11 cellular contexts compared by ENCODE assay signal in genomic region chr2:226873051-226873620, GRCh38. TPM values are rescaled to one million over a fixed set of nuclear protein-coding genes. Genes with fewer than 3 reads are reported as not detected.
DNase-seq lines count a peak whose midpoint lies in the region; ATAC-seq and TF ChIP-seq lines count a peak whose summit lies in the region.
"Had no signal": no experiment of that assay in that cellular context is flagged by ENCODE, and none has a peak within 500 bp of the region (broad histone marks: within the 10 kb centered on the region; RNA-seq: fewer than 3 reads in every experiment).

No MANE protein-coding gene starts in this region.

- 63 to 88% methylated on average over 2 of the region's 2 CpGs for WGBS in sigmoid colon, 2 donors

- no peaks in the 10 kb centered on the region for H3K36me3 ChIP-seq in right atrium auricular region
- peaks cover 0 to 10% (median 0%) of the 10 kb centered on the region in 4 donors for H3K36me3 ChIP-seq in sigmoid colon

- peak; percentile 56 for ATAC-seq in HG02973 (IDR thresholded peaks at IDR 0.05; ENCODE audit: unreplicated experiment)
- ATAC-seq in stimulated activated effector memory CD8-positive, alpha-beta T cell treated with anti-CD3 and anti-CD28 coated beads, Interleukin-12 subunit alpha, Interleukin-12 subunit beta, amount 100 ng/mL, for 72 hours: peak; percentile 72
- ATAC-seq: HCT116, SK-N-SH treated with all-trans-retinoic acid at 6 μM for 48 hours had no signal

- H3K36me3 Mint-ChIP-seq in stimulated activated effector memory CD8-positive, alpha-beta T cell treated with anti-CD3 and anti-CD28 coated beads, Interleukin-12 subunit alpha, Interleukin-12 subunit beta, amount 100 ng/mL, for 72 hours: peaks cover 13% of the 10 kb centered on the region

- H3K27ac ChIP-seq in right atrium auricular region (no peak overlapping the region), sigmoid colon (no peak overlapping the region)

- H3K4me3 ChIP-seq in right atrium auricular region (no peak overlapping the region), sigmoid colon (no peak overlapping the region)

- no peaks in the 10 kb centered on the region for H3K9me3 Mint-ChIP-seq in stimulated activated effector memory CD8-positive, alpha-beta T cell treated with anti-CD3 and anti-CD28 coated beads, Interleukin-12 subunit alpha, Interleukin-12 subunit beta, amount 100 ng/mL, for 72 hours
- H3K9me3 Mint-ChIP-seq: natural killer cell had no signal

- DNase-seq in activated T-cell treated with anti-CD3 and anti-CD28 coated beads for 24 hours (ENCODE audit: low read depth): peak; percentile 3
- DNase-seq in activated T-cell treated with anti-CD3 and anti-CD28 coated beads, Interleukin-2, amount 50 U/mL, for 1 hour: no peak
- DNase-seq in SW480 (ENCODE audit: low spot score): peak; percentile 4
- no peak for DNase-seq in stimulated activated effector memory CD8-positive, alpha-beta T cell treated with anti-CD3 and anti-CD28 coated beads, Interleukin-12 subunit alpha, Interleukin-12 subunit beta, amount 100 ng/mL, for 72 hours (ENCODE audit: low spot score in 2 of 2)
- no peak for DNase-seq in D341Med (ENCODE audit: low spot score)
- no peak for DNase-seq in right atrium auricular region (ENCODE audit: low spot score)
- no peak for DNase-seq in sigmoid colon
- DNase-seq: natural killer cell had no signal

- TF ChIP-seq CTCF in right atrium auricular region (IDR thresholded peaks at IDR 0.05) (no peak), sigmoid colon (IDR thresholded peaks at IDR 0.05) (no peak)

- no peak for TF ChIP-seq POLR2A in sigmoid colon (IDR thresholded peaks at IDR 0.05)

- no peak overlapping the region for H3K4me3 Mint-ChIP-seq in stimulated activated effector memory CD8-positive, alpha-beta T cell treated with anti-CD3 and anti-CD28 coated beads, Interleukin-12 subunit alpha, Interleukin-12 subunit beta, amount 100 ng/mL, for 72 hours
- H3K4me3 Mint-ChIP-seq: natural killer cell had no signal

- no peaks in the 10 kb centered on the region for H3K27me3 ChIP-seq in right atrium auricular region
- H3K27me3 ChIP-seq in sigmoid colon: no peaks in the 10 kb centered on the region

- H3K27ac Mint-ChIP-seq in stimulated activated effector memory CD8-positive, alpha-beta T cell treated with anti-CD3 and anti-CD28 coated beads, Interleukin-12 subunit alpha, Interleukin-12 subunit beta, amount 100 ng/mL, for 72 hours: peak overlapping the region; percentile 38

- H3K4me1 ChIP-seq in right atrium auricular region: no peaks in the 10 kb centered on the region
- H3K4me1 ChIP-seq in sigmoid colon: peaks cover 0 to under 1% (median 0%) of the 10 kb centered on the region in 4 donors

- peaks cover 19% of the 10 kb centered on the region for H3K4me1 Mint-ChIP-seq in stimulated activated effector memory CD8-positive, alpha-beta T cell treated with anti-CD3 and anti-CD28 coated beads, Interleukin-12 subunit alpha, Interleukin-12 subunit beta, amount 100 ng/mL, for 72 hours

- intact Hi-C loops in sigmoid colon (cut with DNase I): no loop called here

- no peak for TF ChIP-seq EP300 in sigmoid colon (IDR thresholded peaks at IDR 0.05)

- H3K9me3 ChIP-seq in right atrium auricular region (no peaks in the 10 kb centered on the region), sigmoid colon (no peaks in the 10 kb centered on the region)

RNA-seq across cellular contexts. Expression of gene RHBDD1, which starts 37.3 kb away (rescaled TPM):
- total RNA-seq in right atrium auricular region: 10 to 100 TPM; 12.3 to 16.1 TPM
- 10 to 100 TPM; 17.5 to 28.0 (median 23.1) TPM for total RNA-seq in sigmoid colon
- 10 to 100 TPM in 1 of 3 donors, 1 to 10 TPM in 2; 1.8 to 13.0 (median 5.3) TPM for polyA plus RNA-seq in sigmoid colon

Comparison
In these comparisons a context has a peak if more than half of its experiments do, and no peak if none do; other contexts are left out.
1. DNase-seq: peak in activated T-cell treated with anti-CD3 and anti-CD28 coated beads for 24 hours (single experiment) and SW480 (single experiment); none in activated T-cell treated with anti-CD3 and anti-CD28 coated beads, Interleukin-2, amount 50 U/mL, for 1 hour (single experiment), stimulated activated effector memory CD8-positive, alpha-beta T cell treated with anti-CD3 and anti-CD28 coated beads, Interleukin-12 subunit alpha, Interleukin-12 subunit beta, amount 100 ng/mL, for 72 hours (0 of 2), D341Med (single experiment), right atrium auricular region (single experiment) and sigmoid colon (single experiment).